Comparison of ENCODE assay signal across 6 cellular contexts in the genomic region with DNA sequence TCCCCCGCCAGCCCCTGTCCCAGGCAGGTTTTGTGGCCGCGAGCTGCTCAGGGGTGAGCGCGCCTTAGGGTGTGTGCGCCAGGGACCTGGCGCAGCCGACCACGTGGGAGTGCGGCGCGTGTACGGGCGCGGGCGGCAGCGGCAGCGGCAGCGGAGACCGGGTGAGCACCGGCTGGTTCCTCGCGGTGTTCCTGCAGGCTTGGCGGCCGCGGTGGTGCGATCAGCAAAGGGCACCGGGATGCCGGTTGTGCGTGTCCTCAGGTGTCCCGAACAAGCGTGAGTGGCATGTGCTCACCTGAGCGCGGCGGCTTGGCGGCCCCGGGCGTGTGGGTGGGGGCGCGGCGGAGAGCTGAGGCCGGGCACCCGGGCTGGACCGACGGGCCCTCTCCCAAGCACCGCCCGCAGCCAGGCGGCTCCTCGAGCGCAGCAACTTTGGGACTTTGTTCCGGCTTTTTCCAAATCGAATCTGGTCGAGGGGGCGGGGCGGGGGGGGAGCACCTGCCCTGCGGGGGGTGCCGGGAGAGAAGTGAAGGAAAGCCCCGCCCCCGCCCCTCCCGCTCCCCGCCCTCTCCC. TPM values are rescaled to one million over a fixed set of nuclear protein-coding genes. Genes with fewer than 3 reads are reported as not detected.
A peak's percentile ranks its signal among the peaks of the same experiment; 100 is the strongest.
DNase-seq lines count a peak whose midpoint lies in the region; ATAC-seq and TF ChIP-seq lines count a peak whose summit lies in the region.

No MANE protein-coding gene starts in this region.

- peak overlapping the region; percentile 71 to 88 (median 82) for H3K4me3 Mint-ChIP-seq in naive thymus-derived CD8-positive, alpha-beta T cell

- in situ Hi-C loops in astrocyte of the spinal cord (cut with HindIII; ENCODE audit: low sequenced_read_pairs), result no loop called here

- H3K27me3 Mint-ChIP-seq in naive thymus-derived CD8-positive, alpha-beta T cell, result peaks cover 13 to 45% (median 31%) of the 10 kb centered on the region in 5 donors

- peaks cover 9 to 16% (median 12%) of the 10 kb centered on the region in 4 donors for H3K4me1 Mint-ChIP-seq in naive thymus-derived CD8-positive, alpha-beta T cell

- DNase-seq in NCI-H1417 (lab: John Stamatoyannopoulos, UW), result peak; percentile 59 to 80 (median 73)
- DNase-seq in NCI-H1417 treated with DMSO at 0.1 percent for 48 hours (lab: John Stamatoyannopoulos, UW), result no peak
- DNase-seq in astrocyte of the spinal cord (ENCODE audit: low read depth, low spot score), result no peak
- DNase-seq in naive thymus-derived CD8-positive, alpha-beta T cell, result peak in 4 of 10 donors; percentile 3 to 23 (median 22)
- DNase-seq in HCEC 1CT, result no peak

- peak; percentile 62 to 65 for ATAC-seq in naive thymus-derived CD8-positive, alpha-beta T cell
- ATAC-seq in GM21737 (IDR thresholded peaks at IDR 0.05; ENCODE audit: unreplicated experiment), result no peak

- peak overlapping the region; percentile 7 for H3K4me3 ChIP-seq in astrocyte of the spinal cord (ENCODE audit: low read depth, low read length)

- no peaks in the 10 kb centered on the region for H3K9me3 Mint-ChIP-seq in naive thymus-derived CD8-positive, alpha-beta T cell

- H3K36me3 Mint-ChIP-seq in naive thymus-derived CD8-positive, alpha-beta T cell, result no peaks in the 10 kb centered on the region

- TF ChIP-seq CTCF in astrocyte of the spinal cord (IDR thresholded peaks at IDR 0.05; ENCODE audit: low read depth, low read length), result no peak

- no peak overlapping the region for H3K27ac Mint-ChIP-seq in naive thymus-derived CD8-positive, alpha-beta T cell

- POLR2A ChIA-PET in naive thymus-derived CD8-positive, alpha-beta T cell (lab: Charles Lee), result no interaction called here

RNA-seq across cellular contexts. Expression of a gene that starts 0.3 kb away (rescaled TPM):
- not detected for total RNA-seq in naive thymus-derived CD8-positive, alpha-beta T cell
- polyA plus RNA-seq in naive thymus-derived CD8-positive, alpha-beta T cell, result not detected

RNA-seq across cellular contexts. Expression of a gene that starts 14.3 kb away (rescaled TPM):
- total RNA-seq in naive thymus-derived CD8-positive, alpha-beta T cell, result under 1 TPM in 1 of 2 experiments, not detected in 1; 0.52 TPM
- under 1 TPM; 0.18 to 0.28 (median 0.27) TPM for polyA plus RNA-seq in naive thymus-derived CD8-positive, alpha-beta T cell

RNA-seq across cellular contexts. Expression of a gene that starts 37.3 kb away (rescaled TPM):
- not detected for total RNA-seq in naive thymus-derived CD8-positive, alpha-beta T cell
- polyA plus RNA-seq in naive thymus-derived CD8-positive, alpha-beta T cell, result not detected

RNA-seq across cellular contexts. Expression of a gene that starts 50.4 kb away (rescaled TPM):
- total RNA-seq in naive thymus-derived CD8-positive, alpha-beta T cell, result 10 to 100 TPM; 33.3 to 35.1 TPM
- polyA plus RNA-seq in naive thymus-derived CD8-positive, alpha-beta T cell, result 10 to 100 TPM; 74.7 to 89.6 (median 77.5) TPM

RNA-seq across cellular contexts. Expression of a gene that starts 52.8 kb away (rescaled TPM):
- total RNA-seq in naive thymus-derived CD8-positive, alpha-beta T cell, result not detected
- polyA plus RNA-seq in naive thymus-derived CD8-positive, alpha-beta T cell, result not detected

Comparison
In these comparisons a context has a peak if more than half of its experiments do, and no peak if none do; other contexts are left out.
1. DNase-seq: peak in NCI-H1417 (3 of 3); none in NCI-H1417 treated with DMSO at 0.1 percent for 48 hours (single experiment), astrocyte of the spinal cord (single experiment) and HCEC 1CT (single experiment).